In genomic region chr15:93073465-93073952, GRCh38 we compare ENCODE assay signal across 8 cellular contexts. TPM values are rescaled to one million over a fixed set of nuclear protein-coding genes. Genes with fewer than 3 reads are reported as not detected.
DNase-seq lines count a peak whose midpoint lies in the region; ATAC-seq, FAIRE-seq and TF ChIP-seq lines count a peak whose summit lies in the region.

No MANE protein-coding gene starts in this region.

- peaks cover 16% of the 10 kb centered on the region for H3K4me1 ChIP-seq in ES-I3 (ENCODE audit: insufficient read depth, low read length)
- H3K4me1 ChIP-seq in hepatocyte (ENCODE audit: insufficient read depth): no peaks in the 10 kb centered on the region
- H3K4me1 ChIP-seq in gastrocnemius medialis: peaks cover 71 to 88% of the 10 kb centered on the region in 2 donors

- H3K4me3 ChIP-seq in hepatocyte (peak overlapping the region; percentile 74), gastrocnemius medialis (peak overlapping the region; percentile 41 to 93 (median 58))

- 57% methylated on average over 28 of the region's 30 CpGs for WGBS in hepatocyte (ENCODE audit: low lambda C conversion rate, missing lambda C conversion rate)

- H3K9me3 ChIP-seq in ES-I3 (ENCODE audit: control insufficient read depth, insufficient read depth, low read length) (no peaks in the 10 kb centered on the region), hepatocyte (ENCODE audit: low read depth) (no peaks in the 10 kb centered on the region), gastrocnemius medialis (no peaks in the 10 kb centered on the region)

- peak overlapping the region; percentile 97 for H3K9ac ChIP-seq in ES-I3 (ENCODE audit: low read depth, low read length)

- no peak for TF ChIP-seq POLR2A in gastrocnemius medialis (IDR thresholded peaks at IDR 0.05)

- peak overlapping the region; percentile 66 for H3K4me3 Mint-ChIP-seq in activated T-helper 2 cell treated with anti-CD3 and anti-CD28 coated beads, Interferon-gamma antibody, Interleukin-2, Interleukin-4, amounts not matched to agents 10 μg/mL and 5 μg/mL and 100 μg/mL, durations not matched to agents 14 hours and 24 hours and 36 hours (ENCODE audit: low read depth)

- peaks cover 5% of the 10 kb centered on the region for H3K79me2 ChIP-seq in hepatocyte

- H3K27ac Mint-ChIP-seq in activated T-helper 2 cell treated with anti-CD3 and anti-CD28 coated beads, Interferon-gamma antibody, Interleukin-2, Interleukin-4, amounts not matched to agents 10 μg/mL and 5 μg/mL and 100 μg/mL, durations not matched to agents 14 hours and 24 hours and 36 hours: no peak overlapping the region

- H3K9me3 Mint-ChIP-seq in activated T-helper 2 cell treated with anti-CD3 and anti-CD28 coated beads, Interferon-gamma antibody, Interleukin-2, Interleukin-4, amounts not matched to agents 10 μg/mL and 5 μg/mL and 100 μg/mL, durations not matched to agents 14 hours and 24 hours and 36 hours: no peaks in the 10 kb centered on the region

- peaks cover 66% of the 10 kb centered on the region for H3K27me3 Mint-ChIP-seq in activated T-helper 2 cell treated with anti-CD3 and anti-CD28 coated beads, Interferon-gamma antibody, Interleukin-2, Interleukin-4, amounts not matched to agents 10 μg/mL and 5 μg/mL and 100 μg/mL, durations not matched to agents 14 hours and 24 hours and 36 hours (ENCODE audit: low read depth)

- no peaks in the 10 kb centered on the region for H3K36me3 Mint-ChIP-seq in activated T-helper 2 cell treated with anti-CD3 and anti-CD28 coated beads, Interferon-gamma antibody, Interleukin-2, Interleukin-4, amounts not matched to agents 10 μg/mL and 5 μg/mL and 100 μg/mL, durations not matched to agents 14 hours and 24 hours and 36 hours (ENCODE audit: low read depth)

- H3K4me2 ChIP-seq in hepatocyte: peak overlapping the region; percentile 95

- peaks cover 8% of the 10 kb centered on the region for H3K4me1 Mint-ChIP-seq in activated T-helper 2 cell treated with anti-CD3 and anti-CD28 coated beads, Interferon-gamma antibody, Interleukin-2, Interleukin-4, amounts not matched to agents 10 μg/mL and 5 μg/mL and 100 μg/mL, durations not matched to agents 14 hours and 24 hours and 36 hours (ENCODE audit: low read depth)

- H3K27ac ChIP-seq in hepatocyte (no peak overlapping the region), gastrocnemius medialis (peak overlapping the region; percentile 94 to 98 (median 96))

- no peaks in the 10 kb centered on the region for H4K20me1 ChIP-seq in hepatocyte (ENCODE audit: insufficient read depth, poor library complexity, severe bottlenecking)

- FAIRE-seq in HTR-8/SVneo (lab: Jason Lieb, UNC): no peak

- no peaks in the 10 kb centered on the region for H3K9me2 ChIP-seq in hepatocyte (replicated peaks; ENCODE audit: insufficient read depth)

- peak overlapping the region; percentile 61 for H2AFZ ChIP-seq in hepatocyte

- H3K27me3 ChIP-seq in hepatocyte: peaks cover 21% of the 10 kb centered on the region
- H3K27me3 ChIP-seq in gastrocnemius medialis: no peaks in the 10 kb centered on the region

- intact Hi-C loops in activated T-helper 2 cell treated with anti-CD3 and anti-CD28 coated beads, Interferon-gamma antibody, Interleukin-2, Interleukin-4, amounts not matched to agents 10 μg/mL and 5 μg/mL and 100 μg/mL, durations not matched to agents 14 hours and 24 hours and 36 hours (cut with micrococcal nuclease): no loop called here
- intact Hi-C loops in gastrocnemius medialis (cut with DNase I; ENCODE audit: low total_unique reads): loop anchor here (5.0 kb wide), 1 partner anchor 151 kb away; no protein-coding TSS in a partner anchor

- ATAC-seq in gastrocnemius medialis (peak in 1 of 2 donors; percentile 9), HG02678 (IDR thresholded peaks at IDR 0.05; ENCODE audit: unreplicated experiment) (no peak), GM21515 (IDR thresholded peaks at IDR 0.05; ENCODE audit: unreplicated experiment) (no peak)

- TF ChIP-seq CTCF in hepatocyte (IDR thresholded peaks at IDR 0.05; ENCODE audit: poor library complexity): no peak
- no peak for TF ChIP-seq CTCF in gastrocnemius medialis (IDR thresholded peaks at IDR 0.05 in 4 of 5, conservative IDR thresholded peaks at IDR 0.05 in 1 of 5)

- in situ Hi-C loops in gastrocnemius medialis (cut with MboI; ENCODE audit: low sequenced_read_pairs in 4 of 4): loop anchor here in 1 of 4 donors (25.0 kb wide), 1 partner anchor 914 kb away; no protein-coding TSS in a partner anchor

- no peak for DNase-seq in activated T-helper 2 cell treated with anti-CD3 and anti-CD28 coated beads, Interferon-gamma antibody, Interleukin-2, Interleukin-4, amounts not matched to agents 10 μg/mL and 5 μg/mL and 100 μg/mL, durations not matched to agents 14 hours and 24 hours and 36 hours (ENCODE audit: low spot score)
- DNase-seq in hepatocyte (ENCODE audit: low spot score) (no peak), gastrocnemius medialis (peak in 1 of 2 donors; percentile 59), HTR-8/SVneo (ENCODE audit: insufficient read length, low spot score) (no peak)
- DNase-seq in stimulated activated CD4-positive, alpha-beta T cell treated with anti-CD3 and anti-CD28 coated beads, Interleukin-2, amount 100 ng/mL, for 24 hours: no peak

- H3K36me3 ChIP-seq in ES-I3 (ENCODE audit: insufficient read depth, low read length) (no peaks in the 10 kb centered on the region), hepatocyte (replicated peaks; ENCODE audit: insufficient read depth, low read depth) (no peaks in the 10 kb centered on the region), gastrocnemius medialis (no peaks in the 10 kb centered on the region)

RNA-seq across cellular contexts. Expression of gene RGMA, which starts 15.5 kb away (rescaled TPM):
- total RNA-seq in activated T-helper 2 cell treated with anti-CD3 and anti-CD28 coated beads, Interferon-gamma antibody, Interleukin-2, Interleukin-4, amounts not matched to agents 10 μg/mL and 5 μg/mL and 100 μg/mL, durations not matched to agents 14 hours and 24 hours and 36 hours: not detected in 2 replicates
- 2.0 and 2.7 TPM in 2 replicates for total RNA-seq in hepatocyte
- 2.5 and 2.8 TPM in 2 replicates for polyA plus RNA-seq in hepatocyte
- 100 to 1,000 TPM; 150 to 290 (median 184) TPM for total RNA-seq in gastrocnemius medialis

Comparison
In these comparisons a context has a peak if more than half of its experiments do, and no peak if none do; other contexts are left out.
1. RNA of gene RGMA, which starts 15.5 kb away (total RNA-seq): 150 to 290 TPM in gastrocnemius medialis; 2.0 to 2.7 TPM in hepatocyte and not detected in activated T-helper 2 cell treated with anti-CD3 and anti-CD28 coated beads, Interferon-gamma antibody, Interleukin-2, Interleukin-4, amounts not matched to agents 10 μg/mL and 5 μg/mL and 100 μg/mL, durations not matched to agents 14 hours and 24 hours and 36 hours; every median in the first group is over 10 times any median in the second.